Comparison of ENCODE assay signal across 9 cellular contexts in genomic region chr17:65558683-65559311, GRCh38. TPM values are rescaled to one million over a fixed set of nuclear protein-coding genes. Genes with fewer than 3 reads are reported as not detected.
A peak's percentile ranks its signal among the peaks of the same experiment; 100 is the strongest.
DNase-seq lines count a peak whose midpoint lies in the region; ATAC-seq and TF ChIP-seq lines count a peak whose summit lies in the region.
"Had no signal": no experiment of that assay in that cellular context is flagged by ENCODE, and none has a peak within 500 bp of the region (broad histone marks: within the 10 kb centered on the region; RNA-seq: fewer than 3 reads in every experiment).

No MANE protein-coding gene starts in this region.

- H3K79me2 ChIP-seq in SK-N-SH (ENCODE audit: insufficient read depth): peaks cover 21% of the 10 kb centered on the region; the same call in 1 of the 2 replicates

- intact Hi-C loops in stomach (cut with DNase I; ENCODE audit: low total_unique reads): loop anchor here (10.0 kb wide), 1 partner anchor 236 kb away; no protein-coding TSS in a partner anchor

- TF ChIP-seq POLR2A in stomach (IDR thresholded peaks at IDR 0.05): no peak

- ATAC-seq in SK-N-SH treated with all-trans-retinoic acid at 6 μM for 48 hours (no peak), HG02763 (IDR thresholded peaks at IDR 0.05; ENCODE audit: unreplicated experiment) (no peak)

- CTCF ChIA-PET in SK-N-SH (lab: Yijun Ruan, JAX): interaction anchor here (0.7 to 5.1 kb wide), 17 partner anchors 15 to 607 kb away, joined by 3 to 73 read pairs (median 4); no protein-coding TSS in a partner anchor
- CTCF ChIA-PET in activated CD4-positive, alpha-beta memory T cell treated with anti-CD3 and anti-CD28 coated beads, Interleukin-2, amount 10 ng/mL, durations not matched to agents 7 days and 5 days (lab: Charles Lee): interaction anchor here (1.1 to 5.2 kb wide), 2 partner anchors 264 to 328 kb away, joined by 6 to 47 read pairs; no protein-coding TSS in a partner anchor

- H3K4me2 ChIP-seq in SK-N-SH: peak overlapping the region; percentile 100

- H3K9me2 ChIP-seq in SK-N-SH: no peaks in the 10 kb centered on the region

- DNase-seq in SK-N-SH (peak; percentile 64), immature natural killer cell (no peak), stomach (no peak), HuH-7 (ENCODE audit: low spot score) (no peak)
- no peak for DNase-seq in activated CD4-positive, alpha-beta memory T cell treated with anti-CD3 and anti-CD28 coated beads, Interleukin-2, amount 10 ng/mL, durations not matched to agents 7 days and 5 days
- no peak for DNase-seq in activated CD8-positive, alpha-beta memory T cell treated with anti-CD3 and anti-CD28 coated beads, Interleukin-2, amount 50 U/mL, for 4 hours

- H3K36me3 Mint-ChIP-seq in activated CD4-positive, alpha-beta memory T cell treated with anti-CD3 and anti-CD28 coated beads, Interleukin-2, amount 10 ng/mL, durations not matched to agents 7 days and 5 days (ENCODE audit: low read depth): no peaks in the 10 kb centered on the region
- no peaks in the 10 kb centered on the region for H3K36me3 Mint-ChIP-seq in immature natural killer cell

- no peak overlapping the region for H3K27ac ChIP-seq in SK-N-SH (ENCODE audit: low read depth in 2 of 2, low read length in 1 of 2)
- peak overlapping the region in 3 of 5 donors; percentile 92 to 95 (median 92) for H3K27ac ChIP-seq in stomach
- H3K27ac ChIP-seq: esophagus muscularis mucosa had no signal

- 56% methylated on average over 22 of the region's 22 CpGs for WGBS in SK-N-SH (ENCODE audit: low lambda C conversion rate)
- 9 to 26% (median 15%) methylated on average over 22 of the region's 22 CpGs for whole genome bisulfite sequencing in stomach, 5 donors

- peak overlapping the region; percentile 86 to 99; a peak in 3 of 4 replicates for H3K4me3 ChIP-seq in SK-N-SH (ENCODE audit: low read depth in 2 of 2, low read length in 1 of 2)
- peak overlapping the region in 2 of 4 donors; percentile 95 to 96 for H3K4me3 ChIP-seq in stomach
- H3K4me3 ChIP-seq: esophagus muscularis mucosa had no signal

- no peak for TF ChIP-seq RAD21 in SK-N-SH (IDR thresholded peaks at IDR 0.05; ENCODE audit: low read length)

- H3K4me1 Mint-ChIP-seq in activated CD4-positive, alpha-beta memory T cell treated with anti-CD3 and anti-CD28 coated beads, Interleukin-2, amount 10 ng/mL, durations not matched to agents 7 days and 5 days: peaks cover 19% of the 10 kb centered on the region
- H3K4me1 Mint-ChIP-seq in immature natural killer cell: peaks cover 9 to 17% of the 10 kb centered on the region in 2 donors

- H4K20me1 ChIP-seq in SK-N-SH (ENCODE audit: insufficient read depth): peaks cover 27% of the 10 kb centered on the region

- TF ChIP-seq EP300 in SK-N-SH (IDR thresholded peaks at IDR 0.05; ENCODE audit: borderline replicate concordance in 1 of 2, low read depth in 1 of 2, low read length in 1 of 2): no peak
- TF ChIP-seq EP300 in stomach (IDR thresholded peaks at IDR 0.05): no peak

- H3K4me1 ChIP-seq in SK-N-SH (ENCODE audit: control insufficient read depth in 1 of 2, insufficient read depth in 2 of 2, low read depth in 1 of 2, low read length in 1 of 2) (peaks cover 8 to 28% of the 10 kb centered on the region in 2 experiments; a peak in 2 of 4 replicates), stomach (peaks cover 8 to 27% (median 12%) of the 10 kb centered on the region in 4 donors)

- POLR2A ChIA-PET in SK-N-SH (lab: Yijun Ruan, JAX): interaction anchor here (0.8 to 1.0 kb wide), 2 partner anchors 14 to 28 kb away, joined by 3 read pairs; no protein-coding TSS in a partner anchor
- POLR2A ChIA-PET in activated CD4-positive, alpha-beta memory T cell treated with anti-CD3 and anti-CD28 coated beads, Interleukin-2, amount 10 ng/mL, durations not matched to agents 7 days and 5 days (lab: Charles Lee): interaction anchor here (0.7 to 1.7 kb wide), 4 partner anchors 20 to 330 kb away, joined by 3 to 5 read pairs (median 3); no protein-coding TSS in a partner anchor

- no peak overlapping the region for H2AFZ ChIP-seq in SK-N-SH (ENCODE audit: low read depth)

- peak overlapping the region; percentile 86; the same call in 1 of the 2 replicates for H3K9ac ChIP-seq in SK-N-SH

- H3K9me3 ChIP-seq in SK-N-SH (no peaks in the 10 kb centered on the region), stomach (no peaks in the 10 kb centered on the region)
- H3K9me3 ChIP-seq: esophagus muscularis mucosa had no signal

- peak overlapping the region; percentile 74 for H3K4me3 Mint-ChIP-seq in activated CD4-positive, alpha-beta memory T cell treated with anti-CD3 and anti-CD28 coated beads, Interleukin-2, amount 10 ng/mL, durations not matched to agents 7 days and 5 days
- H3K4me3 Mint-ChIP-seq in immature natural killer cell: peak overlapping the region; percentile 46 to 83 (median 77)

- H3K36me3 ChIP-seq in SK-N-SH (replicated peaks in 1 of 2; ENCODE audit: control insufficient read depth in 1 of 2, insufficient read depth in 2 of 2, low read length in 1 of 2) (peaks cover 0 to 10% of the 10 kb centered on the region in 2 experiments), stomach (no peaks in the 10 kb centered on the region)

- no peaks in the 10 kb centered on the region for H3K27me3 ChIP-seq in SK-N-SH (ENCODE audit: insufficient read depth)
- peaks cover 0 to 25% (median 0%) of the 10 kb centered on the region in 3 donors for H3K27me3 ChIP-seq in stomach
- H3K27me3 ChIP-seq: esophagus muscularis mucosa had no signal

- H3K27ac Mint-ChIP-seq in activated CD4-positive, alpha-beta memory T cell treated with anti-CD3 and anti-CD28 coated beads, Interleukin-2, amount 10 ng/mL, durations not matched to agents 7 days and 5 days: no peak overlapping the region
- no peak overlapping the region for H3K27ac Mint-ChIP-seq in immature natural killer cell

- peaks cover 3% of the 10 kb centered on the region for H3F3A ChIP-seq in SK-N-SH (replicated peaks; ENCODE audit: insufficient read depth)

- H3K27me3 Mint-ChIP-seq in activated CD4-positive, alpha-beta memory T cell treated with anti-CD3 and anti-CD28 coated beads, Interleukin-2, amount 10 ng/mL, durations not matched to agents 7 days and 5 days: peaks cover 12% of the 10 kb centered on the region
- peaks cover 10 to 18% (median 11%) of the 10 kb centered on the region in 3 donors for H3K27me3 Mint-ChIP-seq in immature natural killer cell (ENCODE audit: low read depth in 3 of 3)

- H3K9me3 Mint-ChIP-seq in activated CD4-positive, alpha-beta memory T cell treated with anti-CD3 and anti-CD28 coated beads, Interleukin-2, amount 10 ng/mL, durations not matched to agents 7 days and 5 days: no peaks in the 10 kb centered on the region
- H3K9me3 Mint-ChIP-seq in immature natural killer cell: no peaks in the 10 kb centered on the region

- TF ChIP-seq CTCF in SK-N-SH (IDR thresholded peaks at IDR 0.05): no peak
- TF ChIP-seq CTCF in stomach (IDR thresholded peaks at IDR 0.05): no peak

TF ChIP-seq in SK-N-SH, 30 proteins besides CTCF, POLR2A, EP300 and RAD21 (continues in another document):
- TF ChIP-seq ZBTB33 (IDR thresholded peaks at IDR 0.05; ENCODE audit: borderline replicate concordance, low read depth) (no peak), FOXM1 (IDR thresholded peaks at IDR 0.05; ENCODE audit: low read depth) (no peak), NFIC (IDR thresholded peaks at IDR 0.05; ENCODE audit: borderline replicate concordance) (no peak), RCOR1 (IDR thresholded peaks at IDR 0.05; ENCODE audit: low read length) (no peak)

TF ChIP-seq in SK-N-SH treated with all-trans-retinoic acid at 6 μM for 48 hours, 23 proteins besides CTCF, POLR2A, EP300 and RAD21 (continues in another document):
- no peak for TF ChIP-seq ZFP30 (CRISPR knock-in tag; IDR thresholded peaks at IDR 0.05)
- TF ChIP-seq, protein P1, sequence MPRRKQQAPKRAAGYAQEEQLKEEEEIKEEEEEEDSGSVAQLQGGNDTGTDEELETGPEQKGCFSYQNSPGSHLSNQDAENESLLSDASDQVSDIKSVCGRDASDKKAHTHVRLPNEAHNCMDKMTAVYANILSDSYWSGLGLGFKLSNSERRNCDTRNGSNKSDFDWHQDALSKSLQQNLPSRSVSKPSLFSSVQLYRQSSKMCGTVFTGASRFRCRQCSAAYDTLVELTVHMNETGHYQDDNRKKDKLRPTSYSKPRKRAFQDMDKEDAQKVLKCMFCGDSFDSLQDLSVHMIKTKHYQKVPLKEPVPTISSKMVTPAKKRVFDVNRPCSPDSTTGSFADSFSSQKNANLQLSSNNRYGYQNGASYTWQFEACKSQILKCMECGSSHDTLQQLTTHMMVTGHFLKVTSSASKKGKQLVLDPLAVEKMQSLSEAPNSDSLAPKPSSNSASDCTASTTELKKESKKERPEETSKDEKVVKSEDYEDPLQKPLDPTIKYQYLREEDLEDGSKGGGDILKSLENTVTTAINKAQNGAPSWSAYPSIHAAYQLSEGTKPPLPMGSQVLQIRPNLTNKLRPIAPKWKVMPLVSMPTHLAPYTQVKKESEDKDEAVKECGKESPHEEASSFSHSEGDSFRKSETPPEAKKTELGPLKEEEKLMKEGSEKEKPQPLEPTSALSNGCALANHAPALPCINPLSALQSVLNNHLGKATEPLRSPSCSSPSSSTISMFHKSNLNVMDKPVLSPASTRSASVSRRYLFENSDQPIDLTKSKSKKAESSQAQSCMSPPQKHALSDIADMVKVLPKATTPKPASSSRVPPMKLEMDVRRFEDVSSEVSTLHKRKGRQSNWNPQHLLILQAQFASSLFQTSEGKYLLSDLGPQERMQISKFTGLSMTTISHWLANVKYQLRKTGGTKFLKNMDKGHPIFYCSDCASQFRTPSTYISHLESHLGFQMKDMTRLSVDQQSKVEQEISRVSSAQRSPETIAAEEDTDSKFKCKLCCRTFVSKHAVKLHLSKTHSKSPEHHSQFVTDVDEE (CRISPR knock-in tag; IDR thresholded peaks at IDR 0.05): no peak
- TF ChIP-seq ZC3H10 (CRISPR knock-in tag; IDR thresholded peaks at IDR 0.05): no peak
- no peak for TF ChIP-seq ZFP3 (CRISPR knock-in tag; IDR thresholded peaks at IDR 0.05)

RNA-seq across cellular contexts. Expression of gene AXIN2, which starts 2.7 kb away (rescaled TPM):
- polyA plus RNA-seq in SK-N-SH (2012; rRNA removed) (7.9 and 8.3 TPM in 2 replicates), immature natural killer cell (under 1 TPM in 2 of 3 donors, not detected in 1; 0.57 to 0.94 TPM), stomach (1 to 10 TPM; 2.7 to 3.3 (median 3.2) TPM)
- 5.4 and 7.0 TPM in 2 replicates for polyA plus RNA-seq in SK-N-SH (2012; cell fraction: cytosol; rRNA removed)
- polyA plus RNA-seq in SK-N-SH (2012; cell fraction: nucleus; rRNA removed): 17.8 and 19.1 TPM in 2 replicates
- 1 to 10 TPM; 3.5 to 4.3 TPM for total RNA-seq in activated CD4-positive, alpha-beta memory T cell treated with anti-CD3 and anti-CD28 coated beads, Interleukin-2, amount 10 ng/mL, durations not matched to agents 7 days and 5 days
- 10 to 100 TPM in 4 of 5 donors, 1 to 10 TPM in 1; 4.1 to 46.9 (median 25.3) TPM for total RNA-seq in stomach

Comparison
In these comparisons a context has a peak if more than half of its experiments do, and no peak if none do; other contexts are left out.
1. H3K27ac ChIP-seq: peak in stomach (3 of 5); none in SK-N-SH (0 of 2).